Comparison of ENCODE assay signal across 8 cellular contexts in genomic region chr12:63843613-63844390, GRCh38. TPM values are rescaled to one million over a fixed set of nuclear protein-coding genes. Genes with fewer than 3 reads are reported as not detected.
DNase-seq lines count a peak whose midpoint lies in the region; ATAC-seq and TF ChIP-seq lines count a peak whose summit lies in the region.

No MANE protein-coding gene starts in this region.

- H2AFZ ChIP-seq in Karpas-422 (ENCODE audit: low read length) = peak overlapping the region; percentile 78

- H3K79me2 ChIP-seq in Karpas-422 (ENCODE audit: low read length) = no peaks in the 10 kb centered on the region

- H3K4me3 ChIP-seq in Karpas-422 (ENCODE audit: low read length) (peak overlapping the region; percentile 68), fibroblast of villous mesenchyme (ENCODE audit: low read depth, low read length) (peak overlapping the region; percentile 70)

- peaks cover 14% of the 10 kb centered on the region; the same call in 1 of the 2 replicates for H3K4me1 ChIP-seq in Karpas-422 (ENCODE audit: low read length)

- peak overlapping the region; percentile 84 for H3K4me3 Mint-ChIP-seq in nephron progenitor cell

- peaks cover 3% of the 10 kb centered on the region for H3K27me3 Mint-ChIP-seq in nephron progenitor cell (ENCODE audit: low read depth, poor library complexity)

- peak; percentile 46 for DNase-seq in DMS79 treated with DMSO at 0.1 percent for 48 hours (lab: John Stamatoyannopoulos, UW)
- peak; percentile 93 for DNase-seq in Karpas-422
- DNase-seq in RPMI7951 (ENCODE audit: low read depth) = peak; percentile 90
- DNase-seq in activated effector memory CD4-positive, alpha-beta T cell treated with Interleukin-2 at 50 U/mL for 16 hours = peak; percentile 64
- DNase-seq in fibroblast of villous mesenchyme (ENCODE audit: low read depth) = peak; percentile 96
- peak; percentile 89 for DNase-seq in nephron progenitor cell
- DNase-seq in stimulated activated naive CD8-positive, alpha-beta T cell treated with anti-CD3 and anti-CD28 coated beads, Interleukin-15, Interleukin-2, amounts not matched to agents 100 U/mL and 50 U/mL, for 24 hours = peak; percentile 83

- H3K9me2 ChIP-seq in Karpas-422 (replicated peaks; ENCODE audit: insufficient read depth, low read length) = no peaks in the 10 kb centered on the region

- peak; percentile 88 for TF ChIP-seq CTCF in fibroblast of villous mesenchyme (IDR thresholded peaks at IDR 0.05; ENCODE audit: insufficient read depth, low read depth, low read length)
- peak; percentile 80 for TF ChIP-seq CTCF in nephron progenitor cell (IDR thresholded peaks at IDR 0.05)

- H4K20me1 ChIP-seq in Karpas-422 (ENCODE audit: insufficient read depth, low read depth, low read length) = no peaks in the 10 kb centered on the region

- H3K27ac ChIP-seq in Karpas-422 (ENCODE audit: low read length) = no peak overlapping the region

- no peaks in the 10 kb centered on the region for H3K36me3 ChIP-seq in Karpas-422 (ENCODE audit: insufficient read depth, low read length)

- ATAC-seq in GM21825 (IDR thresholded peaks at IDR 0.05; ENCODE audit: unreplicated experiment) = peak; percentile 98
- ATAC-seq in stimulated activated naive CD8-positive, alpha-beta T cell treated with anti-CD3 and anti-CD28 coated beads, Interleukin-15, Interleukin-2, amounts not matched to agents 100 U/mL and 50 U/mL, for 24 hours = peak; percentile 96

- no peak overlapping the region for H3K27ac Mint-ChIP-seq in nephron progenitor cell

- H3K9me3 ChIP-seq in Karpas-422 (ENCODE audit: low read length) = no peaks in the 10 kb centered on the region

- H3K27me3 ChIP-seq in Karpas-422 (ENCODE audit: low read length) = no peaks in the 10 kb centered on the region

- H3K9ac ChIP-seq in Karpas-422 (ENCODE audit: low read length) = peak overlapping the region; percentile 52

- H3K4me2 ChIP-seq in Karpas-422 (ENCODE audit: low read depth, low read length, poor library complexity, severe bottlenecking) = peak overlapping the region; percentile 77

- H3K9me3 Mint-ChIP-seq in nephron progenitor cell = no peaks in the 10 kb centered on the region

- peaks cover 27% of the 10 kb centered on the region for H3K4me1 Mint-ChIP-seq in nephron progenitor cell

- no peaks in the 10 kb centered on the region for H3K36me3 Mint-ChIP-seq in nephron progenitor cell (ENCODE audit: low read depth)

RNA-seq across cellular contexts. Expression of gene SRGAP1, which starts 0.7 kb away (rescaled TPM):
- total RNA-seq in Karpas-422 (2014; rRNA removed; shearing (Covaris generic); ENCODE audit: low replicate concordance) = 0.14 TPM in 1 of 2 replicates, not detected in the other
- total RNA-seq in RPMI7951 (2014; rRNA removed; shearing (Covaris generic)) = 2.3 and 4.0 TPM in 2 replicates
- total RNA-seq in fibroblast of villous mesenchyme = 14.5 and 18.1 TPM in 2 replicates

Comparison
In these comparisons a context has a peak if more than half of its experiments do, and no peak if none do; other contexts are left out.
1. DNase-seq: peak in every context shown above with its lines; median percentile 96 in fibroblast of villous mesenchyme; 93 in Karpas-422; 90 in RPMI7951; 89 in nephron progenitor cell; 83 in stimulated activated naive CD8-positive, alpha-beta T cell treated with anti-CD3 and anti-CD28 coated beads, Interleukin-15, Interleukin-2, amounts not matched to agents 100 U/mL and 50 U/mL, for 24 hours; 64 in activated effector memory CD4-positive, alpha-beta T cell treated with Interleukin-2 at 50 U/mL for 16 hours; 46 in DMS79 treated with DMSO at 0.1 percent for 48 hours.